ENCODE assay signal across 1 cellular context in genomic region chrX:155334486-155335316, GRCh38.
A peak's percentile ranks its signal among the peaks of the same experiment; 100 is the strongest.
TF ChIP-seq lines count a peak whose summit lies in the region.

TSS of gene CLIC2 (minus strand) at chrX:155334614. CDS start at chrX:155334427, 187 bp downstream.

TF ChIP-seq in K562, 482 proteins besides CTCF, POLR2A, EP300 and RAD21 (continued from another document and continues in another):
- TF ChIP-seq FOXO4 (CRISPR knock-in tag; IDR thresholded peaks at IDR 0.05) (no peak), ZNF766 (CRISPR knock-in tag; conservative IDR thresholded peaks at IDR 0.05) (peak; percentile 54; the same call in 1 of the 2 replicates), ZNF780A (CRISPR knock-in tag; IDR thresholded peaks at IDR 0.05) (no peak), RCOR1 (IDR thresholded peaks at IDR 0.05; ENCODE audit: borderline replicate concordance in 1 of 2, low read depth in 2 of 2, low read length in 2 of 2) (peak in 1 of 2 experiments; percentile 72; a peak in 3 of 4 replicates), FOSL1 (tag; conservative IDR thresholded peaks at IDR 0.05) (peak; percentile 87), CHD7 (IDR thresholded peaks at IDR 0.05; ENCODE audit: low read depth, low read length) (no peak), L3MBTL2 (IDR thresholded peaks at IDR 0.05) (peak; percentile 74), NBN (IDR thresholded peaks at IDR 0.05; ENCODE audit: low read depth) (peak; percentile 82), ZNF707 (CRISPR knock-in tag; conservative IDR thresholded peaks at IDR 0.05) (no peak), ZNF639 (CRISPR knock-in tag; conservative IDR thresholded peaks at IDR 0.05 in 1 of 2, IDR thresholded peaks at IDR 0.05 in 1 of 2) (no peak), MAFF (IDR thresholded peaks at IDR 0.05; ENCODE audit: low read length) (peak; percentile 91), FOXM1 (IDR thresholded peaks at IDR 0.05; ENCODE audit: low read depth) (peak; percentile 43), FOXM1 (CRISPR knock-in tag; IDR thresholded peaks at IDR 0.05; ENCODE audit: low read depth) (no peak), E2F6 (IDR thresholded peaks at IDR 0.05; ENCODE audit: borderline replicate concordance in 1 of 2, extremely low read depth in 1 of 2, insufficient read depth in 1 of 2, insufficient read length in 1 of 2, low read depth in 1 of 2, low read length in 1 of 2, poor library complexity in 1 of 2, severe bottlenecking in 1 of 2) (peak in 1 of 2 experiments; percentile 14), SMARCE1 (IDR thresholded peaks at IDR 0.05) (peak; percentile 83; the same call in 1 of the 2 replicates), POLR2H (tag; IDR thresholded peaks at IDR 0.05; ENCODE audit: low read depth) (peak; percentile 71), TOE1 (IDR thresholded peaks at IDR 0.05; ENCODE audit: borderline replicate concordance) (peak; percentile 68; the same call in 1 of the 2 replicates), TOE1 (CRISPR knock-in tag; IDR thresholded peaks at IDR 0.05; ENCODE audit: borderline replicate concordance, low read depth) (no peak), STAT5A (IDR thresholded peaks at IDR 0.05; ENCODE audit: borderline replicate concordance, low read length) (peak; percentile 89), NFE2L1 (tag; IDR thresholded peaks at IDR 0.05; ENCODE audit: borderline replicate concordance, low read depth) (peak; percentile 32; the same call in 1 of the 2 replicates), CREB1 (IDR thresholded peaks at IDR 0.05) (0 out of 2 replicates have a peak, but pooled peaks have one; percentile 33), CREB1 (CRISPR knock-in tag; IDR thresholded peaks at IDR 0.05) (no peak), CBX3 (IDR thresholded peaks at IDR 0.05; ENCODE audit: borderline replicate concordance in 1 of 2, low read length in 2 of 2) (peak in 1 of 2 experiments; percentile 54; a peak in 1 of 3 replicates), ATF3 (IDR thresholded peaks at IDR 0.05) (peak; percentile 76), ATF3 (CRISPR knock-in tag; conservative IDR thresholded peaks at IDR 0.05) (no peak), JUN (IDR thresholded peaks at IDR 0.05; ENCODE audit: borderline replicate concordance, low read depth, low read length) (peak; percentile 50; the same call in 1 of the 2 replicates), JUN (CRISPR knock-in tag; IDR thresholded peaks at IDR 0.05; ENCODE audit: borderline replicate concordance) (no peak), BHLHE40 (IDR thresholded peaks at IDR 0.05; ENCODE audit: low read length) (peak; percentile 66; the same call in 1 of the 2 replicates), NCOA1 (IDR thresholded peaks at IDR 0.05; ENCODE audit: low read depth) (peak; percentile 40; the same call in 1 of the 2 replicates), MAX (CRISPR knock-in tag; IDR thresholded peaks at IDR 0.05) (peak; percentile 64), DACH1 (IDR thresholded peaks at IDR 0.05; ENCODE audit: partially characterized antibody) (no peak), SMAD2 (IDR thresholded peaks at IDR 0.05; ENCODE audit: low read depth, low read length) (no peak), CBFA2T2 (conservative IDR thresholded peaks at IDR 0.05) (peak; percentile 78), ZNF316 (IDR thresholded peaks at IDR 0.05) (peak; percentile 97), ZBTB9 (CRISPR knock-in tag; IDR thresholded peaks at IDR 0.05) (no peak), NFE2 (IDR thresholded peaks at IDR 0.05; ENCODE audit: low read depth) (peak; percentile 97), TAF1 (IDR thresholded peaks at IDR 0.05; ENCODE audit: control insufficient read depth, extremely low read depth, insufficient read depth, low read length, severe bottlenecking) (peak; percentile 54), FOXJ2 (tag; IDR thresholded peaks at IDR 0.05) (peak; percentile 89), MEF2D (tag; conservative IDR thresholded peaks at IDR 0.05; ENCODE audit: low read depth) (no peak), SPI1 (IDR thresholded peaks at IDR 0.05; ENCODE audit: borderline replicate concordance, low read depth, low read length) (peak; percentile 62; the same call in 1 of the 2 replicates), TFAP4 (CRISPR knock-in tag; IDR thresholded peaks at IDR 0.05; ENCODE audit: borderline replicate concordance) (peak; percentile 52; the same call in 1 of the 2 replicates), FOXK2 (conservative IDR thresholded peaks at IDR 0.05 in 1 of 2, IDR thresholded peaks at IDR 0.05 in 1 of 2; ENCODE audit: low read depth in 2 of 2) (peak; percentile 93 to 96), SMAD1 (IDR thresholded peaks at IDR 0.05; ENCODE audit: low read depth, low read length, partially characterized antibody) (peak; percentile 24), CBFA2T3 (IDR thresholded peaks at IDR 0.05) (peak; percentile 87), SREBF2 (CRISPR knock-in tag; IDR thresholded peaks at IDR 0.05) (no peak), FOXK1 (CRISPR knock-in tag; IDR thresholded peaks at IDR 0.05; ENCODE audit: borderline replicate concordance) (0 out of 2 replicates have a peak, but pooled peaks have one; percentile 27), ZNF239 (CRISPR knock-in tag; IDR thresholded peaks at IDR 0.05) (no peak), PHB2 (IDR thresholded peaks at IDR 0.05; ENCODE audit: low read depth) (no peak), ZEB2 (IDR thresholded peaks at IDR 0.05) (peak; percentile 71; the same call in 1 of the 2 replicates), DPF2 (IDR thresholded peaks at IDR 0.05) (peak; percentile 88), TAF9B (IDR thresholded peaks at IDR 0.05; ENCODE audit: partially characterized antibody) (peak; percentile 70), SP1 (CRISPR knock-in tag; IDR thresholded peaks at IDR 0.05) (peak; percentile 59; the same call in 1 of the 2 replicates)
